18 cellular contexts compared by ENCODE assay signal in genomic region chr4:27635936-27636913, GRCh38.
DNase-seq lines count a peak whose midpoint lies in the region; ATAC-seq and TF ChIP-seq lines count a peak whose summit lies in the region.
"Had no signal": no experiment of that assay in that cellular context is flagged by ENCODE, and none has a peak within 500 bp of the region (broad histone marks: within the 10 kb centered on the region; RNA-seq: fewer than 3 reads in every experiment).

No MANE protein-coding gene starts in this region.

- TF ChIP-seq CTCF in GM12865 (IDR thresholded peaks at IDR 0.05; ENCODE audit: insufficient read depth, low read depth, low read length, missing control alignments): no peak

- no peaks in the 10 kb centered on the region for H3K27me3 Mint-ChIP-seq in activated CD8-positive, alpha-beta memory T cell treated with anti-CD3 and anti-CD28 coated beads, Interleukin-2, amount 10 ng/mL, durations not matched to agents 7 days and 5 days
- H3K27me3 Mint-ChIP-seq: activated naive CD8-positive, alpha-beta T cell treated with anti-CD3 and anti-CD28 coated beads, Interleukin-2, amount 50 U/mL, for 24 hours; CD8-positive, alpha-beta memory T cell; progenitor cell of endocrine pancreas had no signal

- peak; percentile 79 for ATAC-seq in GM19351 (IDR thresholded peaks at IDR 0.05; ENCODE audit: unreplicated experiment)
- ATAC-seq in HG02642 (IDR thresholded peaks at IDR 0.05; ENCODE audit: poor library complexity, unreplicated experiment): peak; percentile 74
- ATAC-seq in HG03175 (IDR thresholded peaks at IDR 0.05; ENCODE audit: unreplicated experiment): peak; percentile 72
- ATAC-seq in activated CD8-positive, alpha-beta memory T cell treated with anti-CD3 and anti-CD28 coated beads, Interleukin-2, amount 10 ng/mL, durations not matched to agents 7 days and 5 days: no peak
- no peak for ATAC-seq in left colon
- ATAC-seq: activated CD4-positive, CD25-positive, alpha-beta regulatory T cell treated with anti-CD3 and anti-CD28 coated beads, Interleukin-2, amount 50 U/mL, for 24 hours; activated naive CD8-positive, alpha-beta T cell treated with anti-CD3 and anti-CD28 coated beads, Interleukin-2, amount 50 U/mL, for 24 hours; heart left ventricle had no signal

- H3K4me3 Mint-ChIP-seq in activated CD8-positive, alpha-beta memory T cell treated with anti-CD3 and anti-CD28 coated beads, Interleukin-2, amount 10 ng/mL, durations not matched to agents 7 days and 5 days: no peak overlapping the region
- H3K4me3 Mint-ChIP-seq: activated naive CD8-positive, alpha-beta T cell treated with anti-CD3 and anti-CD28 coated beads, Interleukin-2, amount 50 U/mL, for 24 hours; CD8-positive, alpha-beta memory T cell had no signal

- H3K27ac Mint-ChIP-seq in activated CD8-positive, alpha-beta memory T cell treated with anti-CD3 and anti-CD28 coated beads, Interleukin-2, amount 10 ng/mL, durations not matched to agents 7 days and 5 days: no peak overlapping the region
- H3K27ac Mint-ChIP-seq: activated naive CD8-positive, alpha-beta T cell treated with anti-CD3 and anti-CD28 coated beads, Interleukin-2, amount 50 U/mL, for 24 hours; CD8-positive, alpha-beta memory T cell; progenitor cell of endocrine pancreas had no signal

- DNase-seq in GM12865 (ENCODE audit: low read depth) (peak; percentile 11), cortex of kidney (lab: John Stamatoyannopoulos, UW) (no peak), left colon (no peak)
- no peak for DNase-seq in activated CD8-positive, alpha-beta memory T cell treated with anti-CD3 and anti-CD28 coated beads, Interleukin-2, amount 10 ng/mL, durations not matched to agents 7 days and 5 days
- DNase-seq in stimulated activated naive CD4-positive, alpha-beta T cell (lab: John Stamatoyannopoulos, UW): no peak
- DNase-seq: activated naive CD8-positive, alpha-beta T cell treated with anti-CD3 and anti-CD28 coated beads, Interleukin-2, amount 50 U/mL, for 24 hours; CD8-positive, alpha-beta memory T cell; erythroblast; heart left ventricle; NCI-H1417 treated with DMSO at 0.1 percent for 48 hours; NCI-H510A treated with DMSO at 0.1 percent for 48 hours; T-helper 1 cell had no signal

- H3K36me3 Mint-ChIP-seq in activated CD8-positive, alpha-beta memory T cell treated with anti-CD3 and anti-CD28 coated beads, Interleukin-2, amount 10 ng/mL, durations not matched to agents 7 days and 5 days: no peaks in the 10 kb centered on the region
- H3K36me3 Mint-ChIP-seq: CD8-positive, alpha-beta memory T cell had no signal

- H3K9me3 Mint-ChIP-seq in activated CD8-positive, alpha-beta memory T cell treated with anti-CD3 and anti-CD28 coated beads, Interleukin-2, amount 10 ng/mL, durations not matched to agents 7 days and 5 days (ENCODE audit: low read depth): peaks cover 4% of the 10 kb centered on the region

- intact Hi-C loops in left colon (cut with DNase I, micrococcal nuclease): no loop called here

- no peak overlapping the region for H3K4me3 ChIP-seq in GM12865 (ENCODE audit: low read depth, low read length)
- H3K4me3 ChIP-seq: heart left ventricle, thoracic aorta had no signal

- peaks cover 2% of the 10 kb centered on the region for H3K4me1 Mint-ChIP-seq in activated CD8-positive, alpha-beta memory T cell treated with anti-CD3 and anti-CD28 coated beads, Interleukin-2, amount 10 ng/mL, durations not matched to agents 7 days and 5 days
- H3K4me1 Mint-ChIP-seq: activated naive CD8-positive, alpha-beta T cell treated with anti-CD3 and anti-CD28 coated beads, Interleukin-2, amount 50 U/mL, for 24 hours; CD8-positive, alpha-beta memory T cell had no signal

- CTCF ChIA-PET in activated CD8-positive, alpha-beta memory T cell treated with anti-CD3 and anti-CD28 coated beads, Interleukin-2, amount 10 ng/mL, durations not matched to agents 7 days and 5 days (lab: Charles Lee): no interaction called here

Comparison
In these comparisons a context has a peak if more than half of its experiments do, and no peak if none do; other contexts are left out.
1. ATAC-seq: peak in GM19351 (single experiment), HG02642 (single experiment) and HG03175 (single experiment); none in activated CD8-positive, alpha-beta memory T cell treated with anti-CD3 and anti-CD28 coated beads, Interleukin-2, amount 10 ng/mL, durations not matched to agents 7 days and 5 days (single experiment) and left colon (single experiment).